In the genomic region with DNA sequence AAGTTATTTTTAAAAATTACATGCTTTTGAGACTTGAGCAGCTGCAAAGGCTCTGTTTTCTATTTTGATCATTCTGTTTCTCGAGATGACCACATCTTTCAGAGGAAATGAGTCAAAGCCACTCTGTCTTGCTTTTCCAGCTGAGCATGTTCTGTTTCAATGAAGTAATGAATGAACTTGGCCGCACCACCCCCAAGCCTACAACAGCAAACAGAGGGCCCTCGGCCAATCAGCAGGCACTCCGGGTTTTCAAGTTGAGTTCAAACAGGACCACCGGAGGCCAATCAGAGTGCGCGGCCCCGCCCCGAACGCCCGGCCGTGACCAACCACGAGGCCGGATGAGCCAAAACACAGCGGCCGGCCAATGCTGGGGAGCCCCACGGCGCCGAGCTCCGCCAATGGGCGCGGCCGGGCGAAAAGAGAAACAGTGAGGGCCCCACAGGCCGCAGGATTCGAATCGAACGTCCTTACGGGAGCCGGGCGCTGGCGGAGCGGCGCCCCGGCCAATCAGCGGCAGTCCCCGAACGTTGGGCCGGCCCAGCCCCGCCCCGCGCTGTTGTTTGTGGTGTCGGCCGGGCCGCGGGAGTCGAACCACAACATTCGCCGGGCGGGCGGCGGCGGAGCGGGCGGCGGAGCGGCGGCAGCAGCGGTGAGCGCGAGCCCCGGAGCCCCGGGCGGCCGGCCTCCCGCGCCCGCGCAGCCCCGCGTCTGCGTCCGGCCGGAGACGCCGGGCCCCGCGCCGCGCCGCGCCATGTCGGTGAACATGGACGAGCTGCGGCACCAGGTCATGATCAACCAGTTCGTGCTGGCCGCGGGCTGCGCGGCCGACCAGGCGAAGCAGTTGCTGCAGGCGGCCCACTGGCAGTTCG, we compare ENCODE assay signal across 1 cellular context.
TF ChIP-seq lines count a peak whose summit lies in the region.

A gene (plus strand): TSS at position 594 of the 869 bp plus-strand sequence. CDS start 158 bp downstream, at position 752.

TF ChIP-seq in GM12878, 131 proteins besides CTCF, POLR2A, EP300 and RAD21 (continued from another document and continues in another):
- TF ChIP-seq, protein P1, sequence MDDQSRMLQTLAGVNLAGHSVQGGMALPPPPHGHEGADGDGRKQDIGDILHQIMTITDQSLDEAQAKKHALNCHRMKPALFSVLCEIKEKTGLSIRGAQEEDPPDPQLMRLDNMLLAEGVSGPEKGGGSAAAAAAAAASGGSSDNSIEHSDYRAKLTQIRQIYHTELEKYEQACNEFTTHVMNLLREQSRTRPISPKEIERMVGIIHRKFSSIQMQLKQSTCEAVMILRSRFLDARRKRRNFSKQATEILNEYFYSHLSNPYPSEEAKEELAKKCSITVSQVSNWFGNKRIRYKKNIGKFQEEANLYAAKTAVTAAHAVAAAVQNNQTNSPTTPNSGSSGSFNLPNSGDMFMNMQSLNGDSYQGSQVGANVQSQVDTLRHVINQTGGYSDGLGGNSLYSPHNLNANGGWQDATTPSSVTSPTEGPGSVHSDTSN (IDR thresholded peaks at IDR 0.05; ENCODE audit: insufficient replicate concordance, low read depth, low read length) = peak; percentile 61
- peak; percentile 88 for TF ChIP-seq IRF4 (IDR thresholded peaks at IDR 0.05; ENCODE audit: low read depth, low read length)
- peak; percentile 64; the same call in 1 of the 2 replicates for TF ChIP-seq EED (IDR thresholded peaks at IDR 0.05; ENCODE audit: low read depth)
- peak; percentile 57; the same call in 1 of the 2 replicates for TF ChIP-seq SMARCA5 (IDR thresholded peaks at IDR 0.05)
- TF ChIP-seq, protein P2, sequence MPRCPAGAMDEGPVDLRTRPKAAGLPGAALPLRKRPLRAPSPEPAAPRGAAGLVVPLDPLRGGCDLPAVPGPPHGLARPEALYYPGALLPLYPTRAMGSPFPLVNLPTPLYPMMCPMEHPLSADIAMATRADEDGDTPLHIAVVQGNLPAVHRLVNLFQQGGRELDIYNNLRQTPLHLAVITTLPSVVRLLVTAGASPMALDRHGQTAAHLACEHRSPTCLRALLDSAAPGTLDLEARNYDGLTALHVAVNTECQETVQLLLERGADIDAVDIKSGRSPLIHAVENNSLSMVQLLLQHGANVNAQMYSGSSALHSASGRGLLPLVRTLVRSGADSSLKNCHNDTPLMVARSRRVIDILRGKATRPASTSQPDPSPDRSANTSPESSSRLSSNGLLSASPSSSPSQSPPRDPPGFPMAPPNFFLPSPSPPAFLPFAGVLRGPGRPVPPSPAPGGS (IDR thresholded peaks at IDR 0.05; ENCODE audit: borderline replicate concordance, insufficient read depth, low read depth, low read length, poor library complexity, severe bottlenecking) = no peak
- TF ChIP-seq JUNB (IDR thresholded peaks at IDR 0.05) = peak; percentile 98
- no peak for TF ChIP-seq MYC (IDR thresholded peaks at IDR 0.05; ENCODE audit: insufficient read depth, insufficient read length, insufficient replicate concordance, low read length, severe bottlenecking)
- TF ChIP-seq, protein P3, sequence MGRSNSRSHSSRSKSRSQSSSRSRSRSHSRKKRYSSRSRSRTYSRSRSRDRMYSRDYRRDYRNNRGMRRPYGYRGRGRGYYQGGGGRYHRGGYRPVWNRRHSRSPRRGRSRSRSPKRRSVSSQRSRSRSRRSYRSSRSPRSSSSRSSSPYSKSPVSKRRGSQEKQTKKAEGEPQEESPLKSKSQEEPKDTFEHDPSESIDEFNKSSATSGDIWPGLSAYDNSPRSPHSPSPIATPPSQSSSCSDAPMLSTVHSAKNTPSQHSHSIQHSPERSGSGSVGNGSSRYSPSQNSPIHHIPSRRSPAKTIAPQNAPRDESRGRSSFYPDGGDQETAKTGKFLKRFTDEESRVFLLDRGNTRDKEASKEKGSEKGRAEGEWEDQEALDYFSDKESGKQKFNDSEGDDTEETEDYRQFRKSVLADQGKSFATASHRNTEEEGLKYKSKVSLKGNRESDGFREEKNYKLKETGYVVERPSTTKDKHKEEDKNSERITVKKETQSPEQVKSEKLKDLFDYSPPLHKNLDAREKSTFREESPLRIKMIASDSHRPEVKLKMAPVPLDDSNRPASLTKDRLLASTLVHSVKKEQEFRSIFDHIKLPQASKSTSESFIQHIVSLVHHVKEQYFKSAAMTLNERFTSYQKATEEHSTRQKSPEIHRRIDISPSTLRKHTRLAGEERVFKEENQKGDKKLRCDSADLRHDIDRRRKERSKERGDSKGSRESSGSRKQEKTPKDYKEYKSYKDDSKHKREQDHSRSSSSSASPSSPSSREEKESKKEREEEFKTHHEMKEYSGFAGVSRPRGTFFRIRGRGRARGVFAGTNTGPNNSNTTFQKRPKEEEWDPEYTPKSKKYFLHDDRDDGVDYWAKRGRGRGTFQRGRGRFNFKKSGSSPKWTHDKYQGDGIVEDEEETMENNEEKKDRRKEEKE (IDR thresholded peaks at IDR 0.05) = no peak
- TF ChIP-seq NR2C2 (IDR thresholded peaks at IDR 0.05; ENCODE audit: borderline replicate concordance, control insufficient read depth, insufficient read length, low read depth) = no peak
- no peak for TF ChIP-seq WRNIP1 (IDR thresholded peaks at IDR 0.05; ENCODE audit: borderline replicate concordance, low read depth, low read length)
- TF ChIP-seq NBN (IDR thresholded peaks at IDR 0.05) = peak; percentile 76
- TF ChIP-seq SRF (IDR thresholded peaks at IDR 0.05; ENCODE audit: low read depth in 2 of 2, low read length in 2 of 2) = peak in 1 of 2 experiments; percentile 67; a peak in 2 of 4 replicates
- TF ChIP-seq, protein P4, sequence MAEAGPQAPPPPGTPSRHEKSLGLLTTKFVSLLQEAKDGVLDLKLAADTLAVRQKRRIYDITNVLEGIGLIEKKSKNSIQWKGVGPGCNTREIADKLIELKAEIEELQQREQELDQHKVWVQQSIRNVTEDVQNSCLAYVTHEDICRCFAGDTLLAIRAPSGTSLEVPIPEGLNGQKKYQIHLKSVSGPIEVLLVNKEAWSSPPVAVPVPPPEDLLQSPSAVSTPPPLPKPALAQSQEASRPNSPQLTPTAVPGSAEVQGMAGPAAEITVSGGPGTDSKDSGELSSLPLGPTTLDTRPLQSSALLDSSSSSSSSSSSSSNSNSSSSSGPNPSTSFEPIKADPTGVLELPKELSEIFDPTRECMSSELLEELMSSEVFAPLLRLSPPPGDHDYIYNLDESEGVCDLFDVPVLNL (IDR thresholded peaks at IDR 0.05; ENCODE audit: low read depth, low read length) = peak; percentile 72
- TF ChIP-seq, protein P5, sequence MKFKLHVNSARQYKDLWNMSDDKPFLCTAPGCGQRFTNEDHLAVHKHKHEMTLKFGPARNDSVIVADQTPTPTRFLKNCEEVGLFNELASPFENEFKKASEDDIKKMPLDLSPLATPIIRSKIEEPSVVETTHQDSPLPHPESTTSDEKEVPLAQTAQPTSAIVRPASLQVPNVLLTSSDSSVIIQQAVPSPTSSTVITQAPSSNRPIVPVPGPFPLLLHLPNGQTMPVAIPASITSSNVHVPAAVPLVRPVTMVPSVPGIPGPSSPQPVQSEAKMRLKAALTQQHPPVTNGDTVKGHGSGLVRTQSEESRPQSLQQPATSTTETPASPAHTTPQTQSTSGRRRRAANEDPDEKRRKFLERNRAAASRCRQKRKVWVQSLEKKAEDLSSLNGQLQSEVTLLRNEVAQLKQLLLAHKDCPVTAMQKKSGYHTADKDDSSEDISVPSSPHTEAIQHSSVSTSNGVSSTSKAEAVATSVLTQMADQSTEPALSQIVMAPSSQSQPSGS (IDR thresholded peaks at IDR 0.05; ENCODE audit: low read length) = no peak
- TF ChIP-seq MTA2 (IDR thresholded peaks at IDR 0.05; ENCODE audit: low read depth) = peak; percentile 91
- TF ChIP-seq KAT2A (conservative IDR thresholded peaks at IDR 0.05; ENCODE audit: control insufficient read depth, low read depth, low read length) = no peak
- TF ChIP-seq CHD4 (IDR thresholded peaks at IDR 0.05) = no peak
- peak; percentile 56 to 79 for TF ChIP-seq BHLHE40 (IDR thresholded peaks at IDR 0.05; ENCODE audit: borderline replicate concordance in 1 of 2, low read depth in 2 of 2, low read length in 1 of 2)
- 0 out of 2 replicates have a peak, but pooled peaks have one; percentile 59 for TF ChIP-seq SMAD5 (IDR thresholded peaks at IDR 0.05; ENCODE audit: low read depth)
- no peak; the same call in 1 of the 2 replicates for TF ChIP-seq RAD51 (IDR thresholded peaks at IDR 0.05)
- TF ChIP-seq, protein P6, sequence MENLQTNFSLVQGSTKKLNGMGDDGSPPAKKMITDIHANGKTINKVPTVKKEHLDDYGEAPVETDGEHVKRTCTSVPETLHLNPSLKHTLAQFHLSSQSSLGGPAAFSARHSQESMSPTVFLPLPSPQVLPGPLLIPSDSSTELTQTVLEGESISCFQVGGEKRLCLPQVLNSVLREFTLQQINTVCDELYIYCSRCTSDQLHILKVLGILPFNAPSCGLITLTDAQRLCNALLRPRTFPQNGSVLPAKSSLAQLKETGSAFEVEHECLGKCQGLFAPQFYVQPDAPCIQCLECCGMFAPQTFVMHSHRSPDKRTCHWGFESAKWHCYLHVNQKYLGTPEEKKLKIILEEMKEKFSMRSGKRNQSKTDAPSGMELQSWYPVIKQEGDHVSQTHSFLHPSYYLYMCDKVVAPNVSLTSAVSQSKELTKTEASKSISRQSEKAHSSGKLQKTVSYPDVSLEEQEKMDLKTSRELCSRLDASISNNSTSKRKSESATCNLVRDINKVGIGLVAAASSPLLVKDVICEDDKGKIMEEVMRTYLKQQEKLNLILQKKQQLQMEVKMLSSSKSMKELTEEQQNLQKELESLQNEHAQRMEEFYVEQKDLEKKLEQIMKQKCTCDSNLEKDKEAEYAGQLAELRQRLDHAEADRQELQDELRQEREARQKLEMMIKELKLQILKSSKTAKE (IDR thresholded peaks at IDR 0.05; ENCODE audit: low read depth, poor library complexity, severe bottlenecking) = peak; percentile 98
- TF ChIP-seq STAT1 (conservative IDR thresholded peaks at IDR 0.05) = no peak
- 0 out of 2 replicates have a peak, but pooled peaks have one; percentile 1 for TF ChIP-seq SMC3 (IDR thresholded peaks at IDR 0.05; ENCODE audit: borderline replicate concordance, low read length)
- peak; percentile 96 for TF ChIP-seq ZSCAN29 (IDR thresholded peaks at IDR 0.05)
- peak; percentile 80 for TF ChIP-seq FOS (IDR thresholded peaks at IDR 0.05; ENCODE audit: borderline replicate concordance, extremely low read depth, insufficient read length)
- TF ChIP-seq RBBP5 (conservative IDR thresholded peaks at IDR 0.05) = no peak
- TF ChIP-seq PAX8 (IDR thresholded peaks at IDR 0.05) = no peak
- TF ChIP-seq IKZF1 (conservative IDR thresholded peaks at IDR 0.05) = peak; percentile 96
- no peak for TF ChIP-seq ZZZ3 (IDR thresholded peaks at IDR 0.05; ENCODE audit: control insufficient read depth, insufficient read length, low read depth)
- no peak for TF ChIP-seq ASH2L (IDR thresholded peaks at IDR 0.05; ENCODE audit: borderline replicate concordance, low read depth)
- peak; percentile 82 for TF ChIP-seq PAX5 (IDR thresholded peaks at IDR 0.05; ENCODE audit: borderline replicate concordance, low read depth, low read length)
- TF ChIP-seq, protein P7, sequence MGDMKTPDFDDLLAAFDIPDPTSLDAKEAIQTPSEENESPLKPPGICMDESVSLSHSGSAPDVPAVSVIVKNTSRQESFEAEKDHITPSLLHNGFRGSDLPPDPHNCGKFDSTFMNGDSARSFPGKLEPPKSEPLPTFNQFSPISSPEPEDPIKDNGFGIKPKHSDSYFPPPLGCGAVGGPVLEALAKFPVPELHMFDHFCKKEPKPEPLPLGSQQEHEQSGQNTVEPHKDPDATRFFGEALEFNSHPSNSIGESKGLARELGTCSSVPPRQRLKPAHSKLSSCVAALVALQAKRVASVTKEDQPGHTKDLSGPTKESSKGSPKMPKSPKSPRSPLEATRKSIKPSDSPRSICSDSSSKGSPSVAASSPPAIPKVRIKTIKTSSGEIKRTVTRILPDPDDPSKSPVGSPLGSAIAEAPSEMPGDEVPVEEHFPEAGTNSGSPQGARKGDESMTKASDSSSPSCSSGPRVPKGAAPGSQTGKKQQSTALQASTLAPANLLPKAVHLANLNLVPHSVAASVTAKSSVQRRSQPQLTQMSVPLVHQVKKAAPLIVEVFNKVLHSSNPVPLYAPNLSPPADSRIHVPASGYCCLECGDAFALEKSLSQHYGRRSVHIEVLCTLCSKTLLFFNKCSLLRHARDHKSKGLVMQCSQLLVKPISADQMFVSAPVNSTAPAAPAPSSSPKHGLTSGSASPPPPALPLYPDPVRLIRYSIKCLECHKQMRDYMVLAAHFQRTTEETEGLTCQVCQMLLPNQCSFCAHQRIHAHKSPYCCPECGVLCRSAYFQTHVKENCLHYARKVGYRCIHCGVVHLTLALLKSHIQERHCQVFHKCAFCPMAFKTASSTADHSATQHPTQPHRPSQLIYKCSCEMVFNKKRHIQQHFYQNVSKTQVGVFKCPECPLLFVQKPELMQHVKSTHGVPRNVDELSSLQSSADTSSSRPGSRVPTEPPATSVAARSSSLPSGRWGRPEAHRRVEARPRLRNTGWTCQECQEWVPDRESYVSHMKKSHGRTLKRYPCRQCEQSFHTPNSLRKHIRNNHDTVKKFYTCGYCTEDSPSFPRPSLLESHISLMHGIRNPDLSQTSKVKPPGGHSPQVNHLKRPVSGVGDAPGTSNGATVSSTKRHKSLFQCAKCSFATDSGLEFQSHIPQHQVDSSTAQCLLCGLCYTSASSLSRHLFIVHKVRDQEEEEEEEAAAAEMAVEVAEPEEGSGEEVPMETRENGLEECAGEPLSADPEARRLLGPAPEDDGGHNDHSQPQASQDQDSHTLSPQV (IDR thresholded peaks at IDR 0.05) = no peak
- no peak for TF ChIP-seq LARP7 (IDR thresholded peaks at IDR 0.05)
- TF ChIP-seq, protein P8, sequence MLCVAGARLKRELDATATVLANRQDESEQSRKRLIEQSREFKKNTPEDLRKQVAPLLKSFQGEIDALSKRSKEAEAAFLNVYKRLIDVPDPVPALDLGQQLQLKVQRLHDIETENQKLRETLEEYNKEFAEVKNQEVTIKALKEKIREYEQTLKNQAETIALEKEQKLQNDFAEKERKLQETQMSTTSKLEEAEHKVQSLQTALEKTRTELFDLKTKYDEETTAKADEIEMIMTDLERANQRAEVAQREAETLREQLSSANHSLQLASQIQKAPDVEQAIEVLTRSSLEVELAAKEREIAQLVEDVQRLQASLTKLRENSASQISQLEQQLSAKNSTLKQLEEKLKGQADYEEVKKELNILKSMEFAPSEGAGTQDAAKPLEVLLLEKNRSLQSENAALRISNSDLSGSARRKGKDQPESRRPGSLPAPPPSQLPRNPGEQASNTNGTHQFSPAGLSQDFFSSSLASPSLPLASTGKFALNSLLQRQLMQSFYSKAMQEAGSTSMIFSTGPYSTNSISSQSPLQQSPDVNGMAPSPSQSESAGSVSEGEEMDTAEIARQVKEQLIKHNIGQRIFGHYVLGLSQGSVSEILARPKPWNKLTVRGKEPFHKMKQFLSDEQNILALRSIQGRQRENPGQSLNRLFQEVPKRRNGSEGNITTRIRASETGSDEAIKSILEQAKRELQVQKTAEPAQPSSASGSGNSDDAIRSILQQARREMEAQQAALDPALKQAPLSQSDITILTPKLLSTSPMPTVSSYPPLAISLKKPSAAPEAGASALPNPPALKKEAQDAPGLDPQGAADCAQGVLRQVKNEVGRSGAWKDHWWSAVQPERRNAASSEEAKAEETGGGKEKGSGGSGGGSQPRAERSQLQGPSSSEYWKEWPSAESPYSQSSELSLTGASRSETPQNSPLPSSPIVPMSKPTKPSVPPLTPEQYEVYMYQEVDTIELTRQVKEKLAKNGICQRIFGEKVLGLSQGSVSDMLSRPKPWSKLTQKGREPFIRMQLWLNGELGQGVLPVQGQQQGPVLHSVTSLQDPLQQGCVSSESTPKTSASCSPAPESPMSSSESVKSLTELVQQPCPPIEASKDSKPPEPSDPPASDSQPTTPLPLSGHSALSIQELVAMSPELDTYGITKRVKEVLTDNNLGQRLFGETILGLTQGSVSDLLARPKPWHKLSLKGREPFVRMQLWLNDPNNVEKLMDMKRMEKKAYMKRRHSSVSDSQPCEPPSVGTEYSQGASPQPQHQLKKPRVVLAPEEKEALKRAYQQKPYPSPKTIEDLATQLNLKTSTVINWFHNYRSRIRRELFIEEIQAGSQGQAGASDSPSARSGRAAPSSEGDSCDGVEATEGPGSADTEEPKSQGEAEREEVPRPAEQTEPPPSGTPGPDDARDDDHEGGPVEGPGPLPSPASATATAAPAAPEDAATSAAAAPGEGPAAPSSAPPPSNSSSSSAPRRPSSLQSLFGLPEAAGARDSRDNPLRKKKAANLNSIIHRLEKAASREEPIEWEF (IDR thresholded peaks at IDR 0.05; ENCODE audit: insufficient replicate concordance, low read depth, low read length) = peak; percentile 43
